Comparison of ENCODE assay signal across 1 cellular context in the genomic region with DNA sequence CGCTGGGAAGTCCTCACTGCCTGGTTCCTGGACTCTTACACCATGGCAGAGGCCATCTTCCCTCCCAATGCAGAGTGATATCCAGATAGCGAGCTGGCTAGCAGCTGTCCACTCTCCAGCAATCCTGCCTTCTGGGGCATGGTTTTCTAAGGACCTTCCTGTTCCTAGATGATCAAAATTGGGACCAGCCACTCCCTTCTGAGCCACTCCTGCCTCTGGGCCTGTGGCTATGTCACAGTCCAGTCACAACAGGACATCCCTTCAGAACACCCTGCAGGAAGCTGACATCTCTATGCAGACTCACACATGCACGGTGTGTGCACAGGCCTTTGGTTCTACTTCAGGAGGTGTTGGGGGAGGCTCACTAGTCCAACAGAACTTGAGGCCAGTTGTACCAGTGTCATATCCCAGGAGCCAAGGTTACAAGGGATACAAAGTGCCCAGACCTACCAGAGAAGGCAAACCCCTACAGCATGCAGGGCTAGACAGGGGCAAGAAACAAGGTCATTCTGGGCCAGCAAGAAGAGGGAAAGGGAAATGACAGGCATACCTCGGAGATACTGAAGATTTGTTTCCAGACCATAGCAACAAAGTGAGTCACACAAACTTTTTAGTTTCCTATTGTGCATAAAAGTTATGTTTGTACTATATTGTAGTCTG.
TF ChIP-seq lines count a peak whose summit lies in the region.

No MANE protein-coding gene starts in this region.

TF ChIP-seq in K562, 482 proteins besides CTCF, POLR2A, EP300 and RAD21 (continues in another document):
- TF ChIP-seq, protein P1, sequence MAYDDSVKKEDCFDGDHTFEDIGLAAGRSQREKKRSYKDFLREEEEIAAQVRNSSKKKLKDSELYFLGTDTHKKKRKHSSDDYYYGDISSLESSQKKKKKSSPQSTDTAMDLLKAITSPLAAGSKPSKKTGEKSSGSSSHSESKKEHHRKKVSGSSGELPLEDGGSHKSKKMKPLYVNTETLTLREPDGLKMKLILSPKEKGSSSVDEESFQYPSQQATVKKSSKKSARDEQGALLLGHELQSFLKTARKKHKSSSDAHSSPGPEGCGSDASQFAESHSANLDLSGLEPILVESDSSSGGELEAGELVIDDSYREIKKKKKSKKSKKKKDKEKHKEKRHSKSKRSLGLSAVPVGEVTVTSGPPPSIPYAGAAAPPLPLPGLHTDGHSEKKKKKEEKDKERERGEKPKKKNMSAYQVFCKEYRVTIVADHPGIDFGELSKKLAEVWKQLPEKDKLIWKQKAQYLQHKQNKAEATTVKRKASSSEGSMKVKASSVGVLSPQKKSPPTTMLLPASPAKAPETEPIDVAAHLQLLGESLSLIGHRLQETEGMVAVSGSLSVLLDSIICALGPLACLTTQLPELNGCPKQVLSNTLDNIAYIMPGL (CRISPR knock-in tag; IDR thresholded peaks at IDR 0.05): no peak
- no peak for TF ChIP-seq GTF2F1 (IDR thresholded peaks at IDR 0.05; ENCODE audit: low read depth, low read length)
- peak; percentile 83 for TF ChIP-seq FOSL1 (tag; conservative IDR thresholded peaks at IDR 0.05)
- TF ChIP-seq SIRT6 (IDR thresholded peaks at IDR 0.05; ENCODE audit: low read depth, low read length): no peak
- TF ChIP-seq, protein P2, sequence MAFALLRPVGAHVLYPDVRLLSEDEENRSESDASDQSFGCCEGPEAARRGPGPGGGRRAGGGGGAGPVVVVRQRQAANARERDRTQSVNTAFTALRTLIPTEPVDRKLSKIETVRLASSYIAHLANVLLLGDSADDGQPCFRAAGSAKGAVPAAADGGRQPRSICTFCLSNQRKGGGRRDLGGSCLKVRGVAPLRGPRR (CRISPR knock-in tag; IDR thresholded peaks at IDR 0.05): no peak
- 0 out of 2 replicates have a peak, but pooled peaks have one; percentile 44 for TF ChIP-seq ATF7 (IDR thresholded peaks at IDR 0.05)
- TF ChIP-seq, protein P3, sequence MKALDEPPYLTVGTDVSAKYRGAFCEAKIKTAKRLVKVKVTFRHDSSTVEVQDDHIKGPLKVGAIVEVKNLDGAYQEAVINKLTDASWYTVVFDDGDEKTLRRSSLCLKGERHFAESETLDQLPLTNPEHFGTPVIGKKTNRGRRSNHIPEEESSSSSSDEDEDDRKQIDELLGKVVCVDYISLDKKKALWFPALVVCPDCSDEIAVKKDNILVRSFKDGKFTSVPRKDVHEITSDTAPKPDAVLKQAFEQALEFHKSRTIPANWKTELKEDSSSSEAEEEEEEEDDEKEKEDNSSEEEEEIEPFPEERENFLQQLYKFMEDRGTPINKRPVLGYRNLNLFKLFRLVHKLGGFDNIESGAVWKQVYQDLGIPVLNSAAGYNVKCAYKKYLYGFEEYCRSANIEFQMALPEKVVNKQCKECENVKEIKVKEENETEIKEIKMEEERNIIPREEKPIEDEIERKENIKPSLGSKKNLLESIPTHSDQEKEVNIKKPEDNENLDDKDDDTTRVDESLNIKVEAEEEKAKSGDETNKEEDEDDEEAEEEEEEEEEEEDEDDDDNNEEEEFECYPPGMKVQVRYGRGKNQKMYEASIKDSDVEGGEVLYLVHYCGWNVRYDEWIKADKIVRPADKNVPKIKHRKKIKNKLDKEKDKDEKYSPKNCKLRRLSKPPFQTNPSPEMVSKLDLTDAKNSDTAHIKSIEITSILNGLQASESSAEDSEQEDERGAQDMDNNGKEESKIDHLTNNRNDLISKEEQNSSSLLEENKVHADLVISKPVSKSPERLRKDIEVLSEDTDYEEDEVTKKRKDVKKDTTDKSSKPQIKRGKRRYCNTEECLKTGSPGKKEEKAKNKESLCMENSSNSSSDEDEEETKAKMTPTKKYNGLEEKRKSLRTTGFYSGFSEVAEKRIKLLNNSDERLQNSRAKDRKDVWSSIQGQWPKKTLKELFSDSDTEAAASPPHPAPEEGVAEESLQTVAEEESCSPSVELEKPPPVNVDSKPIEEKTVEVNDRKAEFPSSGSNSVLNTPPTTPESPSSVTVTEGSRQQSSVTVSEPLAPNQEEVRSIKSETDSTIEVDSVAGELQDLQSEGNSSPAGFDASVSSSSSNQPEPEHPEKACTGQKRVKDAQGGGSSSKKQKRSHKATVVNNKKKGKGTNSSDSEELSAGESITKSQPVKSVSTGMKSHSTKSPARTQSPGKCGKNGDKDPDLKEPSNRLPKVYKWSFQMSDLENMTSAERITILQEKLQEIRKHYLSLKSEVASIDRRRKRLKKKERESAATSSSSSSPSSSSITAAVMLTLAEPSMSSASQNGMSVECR (CRISPR knock-in tag; IDR thresholded peaks at IDR 0.05): peak; percentile 63; the same call in 1 of the 2 replicates
- peak; percentile 59; the same call in 1 of the 2 replicates for TF ChIP-seq KAT7 (CRISPR knock-in tag; IDR thresholded peaks at IDR 0.05; ENCODE audit: borderline replicate concordance)
- TF ChIP-seq CEBPG (CRISPR knock-in tag; IDR thresholded peaks at IDR 0.05): peak; percentile 16; the same call in 1 of the 2 replicates
- no peak for TF ChIP-seq CEBPG (tag; conservative IDR thresholded peaks at IDR 0.05 in 1 of 2, IDR thresholded peaks at IDR 0.05 in 1 of 2)
- peak; percentile 86 for TF ChIP-seq FOXP1 (CRISPR knock-in tag; IDR thresholded peaks at IDR 0.05)
- TF ChIP-seq, protein P4, sequence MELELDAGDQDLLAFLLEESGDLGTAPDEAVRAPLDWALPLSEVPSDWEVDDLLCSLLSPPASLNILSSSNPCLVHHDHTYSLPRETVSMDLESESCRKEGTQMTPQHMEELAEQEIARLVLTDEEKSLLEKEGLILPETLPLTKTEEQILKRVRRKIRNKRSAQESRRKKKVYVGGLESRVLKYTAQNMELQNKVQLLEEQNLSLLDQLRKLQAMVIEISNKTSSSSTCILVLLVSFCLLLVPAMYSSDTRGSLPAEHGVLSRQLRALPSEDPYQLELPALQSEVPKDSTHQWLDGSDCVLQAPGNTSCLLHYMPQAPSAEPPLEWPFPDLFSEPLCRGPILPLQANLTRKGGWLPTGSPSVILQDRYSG (tag; conservative IDR thresholded peaks at IDR 0.05; ENCODE audit: low read depth): peak; percentile 69
- peak; percentile 59 for TF ChIP-seq ZNF143 (CRISPR knock-in tag; IDR thresholded peaks at IDR 0.05)
- TF ChIP-seq NCOA2 (IDR thresholded peaks at IDR 0.05; ENCODE audit: partially characterized antibody in 2 of 2): no peak
- TF ChIP-seq L3MBTL2 (IDR thresholded peaks at IDR 0.05): peak; percentile 56; the same call in 1 of the 2 replicates
- TF ChIP-seq MTA1 (IDR thresholded peaks at IDR 0.05; ENCODE audit: borderline replicate concordance): 0 out of 2 replicates have a peak, but pooled peaks have one; percentile 6
- TF ChIP-seq ATF1 (CRISPR knock-in tag; IDR thresholded peaks at IDR 0.05): no peak
- TF ChIP-seq ATF1 (tag; IDR thresholded peaks at IDR 0.05): 0 out of 2 replicates have a peak, but pooled peaks have one; percentile 10
- TF ChIP-seq ZFP1 (CRISPR knock-in tag; IDR thresholded peaks at IDR 0.05): no peak
- no peak for TF ChIP-seq NR4A1 (CRISPR knock-in tag; IDR thresholded peaks at IDR 0.05)
- peak; percentile 59; the same call in 1 of the 2 replicates for TF ChIP-seq NR4A1 (tag; IDR thresholded peaks at IDR 0.05)
- no peak for TF ChIP-seq ZBTB17 (CRISPR knock-in tag; IDR thresholded peaks at IDR 0.05)
- no peak for TF ChIP-seq DACH1 (IDR thresholded peaks at IDR 0.05; ENCODE audit: partially characterized antibody)
- 0 out of 2 replicates have a peak, but pooled peaks have one; percentile 29 for TF ChIP-seq BACH1 (tag; IDR thresholded peaks at IDR 0.05)
- TF ChIP-seq NCOA4 (IDR thresholded peaks at IDR 0.05; ENCODE audit: partially characterized antibody): no peak
- TF ChIP-seq EP400 (IDR thresholded peaks at IDR 0.05): no peak
- TF ChIP-seq SOX6 (IDR thresholded peaks at IDR 0.05): peak; percentile 38; the same call in 1 of the 2 replicates
- TF ChIP-seq, protein P5, sequence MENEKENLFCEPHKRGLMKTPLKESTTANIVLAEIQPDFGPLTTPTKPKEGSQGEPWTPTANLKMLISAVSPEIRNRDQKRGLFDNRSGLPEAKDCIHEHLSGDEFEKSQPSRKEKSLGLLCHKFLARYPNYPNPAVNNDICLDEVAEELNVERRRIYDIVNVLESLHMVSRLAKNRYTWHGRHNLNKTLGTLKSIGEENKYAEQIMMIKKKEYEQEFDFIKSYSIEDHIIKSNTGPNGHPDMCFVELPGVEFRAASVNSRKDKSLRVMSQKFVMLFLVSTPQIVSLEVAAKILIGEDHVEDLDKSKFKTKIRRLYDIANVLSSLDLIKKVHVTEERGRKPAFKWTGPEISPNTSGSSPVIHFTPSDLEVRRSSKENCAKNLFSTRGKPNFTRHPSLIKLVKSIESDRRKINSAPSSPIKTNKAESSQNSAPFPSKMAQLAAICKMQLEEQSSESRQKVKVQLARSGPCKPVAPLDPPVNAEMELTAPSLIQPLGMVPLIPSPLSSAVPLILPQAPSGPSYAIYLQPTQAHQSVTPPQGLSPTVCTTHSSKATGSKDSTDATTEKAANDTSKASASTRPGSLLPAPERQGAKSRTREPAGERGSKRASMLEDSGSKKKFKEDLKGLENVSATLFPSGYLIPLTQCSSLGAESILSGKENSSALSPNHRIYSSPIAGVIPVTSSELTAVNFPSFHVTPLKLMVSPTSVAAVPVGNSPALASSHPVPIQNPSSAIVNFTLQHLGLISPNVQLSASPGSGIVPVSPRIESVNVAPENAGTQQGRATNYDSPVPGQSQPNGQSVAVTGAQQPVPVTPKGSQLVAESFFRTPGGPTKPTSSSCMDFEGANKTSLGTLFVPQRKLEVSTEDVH (IDR thresholded peaks at IDR 0.05; ENCODE audit: low read depth, partially characterized antibody): no peak
- TF ChIP-seq, protein P6, sequence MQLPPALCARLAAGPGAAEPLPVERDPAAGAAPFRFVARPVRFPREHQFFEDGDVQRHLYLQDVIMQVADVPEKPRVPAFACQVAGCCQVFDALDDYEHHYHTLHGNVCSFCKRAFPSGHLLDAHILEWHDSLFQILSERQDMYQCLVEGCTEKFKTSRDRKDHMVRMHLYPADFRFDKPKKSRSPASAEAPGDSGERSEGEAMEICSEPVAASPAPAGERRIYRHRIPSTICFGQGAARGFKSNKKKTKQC (CRISPR knock-in tag; IDR thresholded peaks at IDR 0.05): peak; percentile 47; the same call in 1 of the 2 replicates
- TF ChIP-seq RBBP5 (IDR thresholded peaks at IDR 0.05; ENCODE audit: borderline replicate concordance, insufficient read depth, low read length, poor library complexity, severe bottlenecking): peak; percentile 41
- TF ChIP-seq PHF20 (IDR thresholded peaks at IDR 0.05; ENCODE audit: partially characterized antibody): no peak
- no peak for TF ChIP-seq EWSR1 (IDR thresholded peaks at IDR 0.05; ENCODE audit: borderline replicate concordance, low read depth, partially characterized antibody)
- TF ChIP-seq POLR3G (IDR thresholded peaks at IDR 0.05; ENCODE audit: extremely low read depth, insufficient read length, insufficient replicate concordance): no peak
- no peak for TF ChIP-seq ZNF764 (CRISPR knock-in tag; IDR thresholded peaks at IDR 0.05; ENCODE audit: low read depth)
- TF ChIP-seq POLR2AphosphoS2 (IDR thresholded peaks at IDR 0.05; ENCODE audit: low read length): no peak
- TF ChIP-seq ZNF584 (CRISPR knock-in tag; IDR thresholded peaks at IDR 0.05; ENCODE audit: low read depth): 0 out of 2 replicates have a peak, but pooled peaks have one; percentile 47
- TF ChIP-seq SETDB1 (IDR thresholded peaks at IDR 0.05; ENCODE audit: low read length): peak; percentile 59
- TF ChIP-seq, protein P7, sequence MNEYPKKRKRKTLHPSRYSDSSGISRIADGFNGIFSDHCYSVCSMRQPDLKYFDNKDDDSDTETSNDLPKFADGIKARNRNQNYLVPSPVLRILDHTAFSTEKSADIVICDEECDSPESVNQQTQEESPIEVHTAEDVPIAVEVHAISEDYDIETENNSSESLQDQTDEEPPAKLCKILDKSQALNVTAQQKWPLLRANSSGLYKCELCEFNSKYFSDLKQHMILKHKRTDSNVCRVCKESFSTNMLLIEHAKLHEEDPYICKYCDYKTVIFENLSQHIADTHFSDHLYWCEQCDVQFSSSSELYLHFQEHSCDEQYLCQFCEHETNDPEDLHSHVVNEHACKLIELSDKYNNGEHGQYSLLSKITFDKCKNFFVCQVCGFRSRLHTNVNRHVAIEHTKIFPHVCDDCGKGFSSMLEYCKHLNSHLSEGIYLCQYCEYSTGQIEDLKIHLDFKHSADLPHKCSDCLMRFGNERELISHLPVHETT (CRISPR knock-in tag; conservative IDR thresholded peaks at IDR 0.05 in 1 of 2, IDR thresholded peaks at IDR 0.05 in 1 of 2): peak in 1 of 2 experiments; percentile 35; a peak in 1 of 4 replicates
- TF ChIP-seq, protein P8, sequence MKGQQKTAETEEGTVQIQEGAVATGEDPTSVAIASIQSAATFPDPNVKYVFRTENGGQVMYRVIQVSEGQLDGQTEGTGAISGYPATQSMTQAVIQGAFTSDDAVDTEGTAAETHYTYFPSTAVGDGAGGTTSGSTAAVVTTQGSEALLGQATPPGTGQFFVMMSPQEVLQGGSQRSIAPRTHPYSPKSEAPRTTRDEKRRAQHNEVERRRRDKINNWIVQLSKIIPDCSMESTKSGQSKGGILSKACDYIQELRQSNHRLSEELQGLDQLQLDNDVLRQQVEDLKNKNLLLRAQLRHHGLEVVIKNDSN (CRISPR knock-in tag; IDR thresholded peaks at IDR 0.05): peak; percentile 57
- 0 out of 2 replicates have a peak, but pooled peaks have one; percentile 17 for TF ChIP-seq E2F3 (CRISPR knock-in tag; IDR thresholded peaks at IDR 0.05)
- no peak for TF ChIP-seq ZNF780A (CRISPR knock-in tag; IDR thresholded peaks at IDR 0.05)
- TF ChIP-seq BRD4 (IDR thresholded peaks at IDR 0.05): no peak
- TF ChIP-seq, protein P9, sequence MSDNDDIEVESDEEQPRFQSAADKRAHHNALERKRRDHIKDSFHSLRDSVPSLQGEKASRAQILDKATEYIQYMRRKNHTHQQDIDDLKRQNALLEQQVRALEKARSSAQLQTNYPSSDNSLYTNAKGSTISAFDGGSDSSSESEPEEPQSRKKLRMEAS (CRISPR knock-in tag; IDR thresholded peaks at IDR 0.05): peak; percentile 68
- TF ChIP-seq, protein P10, sequence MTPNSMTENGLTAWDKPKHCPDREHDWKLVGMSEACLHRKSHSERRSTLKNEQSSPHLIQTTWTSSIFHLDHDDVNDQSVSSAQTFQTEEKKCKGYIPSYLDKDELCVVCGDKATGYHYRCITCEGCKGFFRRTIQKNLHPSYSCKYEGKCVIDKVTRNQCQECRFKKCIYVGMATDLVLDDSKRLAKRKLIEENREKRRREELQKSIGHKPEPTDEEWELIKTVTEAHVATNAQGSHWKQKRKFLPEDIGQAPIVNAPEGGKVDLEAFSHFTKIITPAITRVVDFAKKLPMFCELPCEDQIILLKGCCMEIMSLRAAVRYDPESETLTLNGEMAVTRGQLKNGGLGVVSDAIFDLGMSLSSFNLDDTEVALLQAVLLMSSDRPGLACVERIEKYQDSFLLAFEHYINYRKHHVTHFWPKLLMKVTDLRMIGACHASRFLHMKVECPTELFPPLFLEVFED (CRISPR knock-in tag; conservative IDR thresholded peaks at IDR 0.05): no peak
